ENCODE assay signal across 7 cellular contexts in genomic region chr19:11355160-11356073, GRCh38. TPM values are rescaled to one million over a fixed set of nuclear protein-coding genes. Genes with fewer than 3 reads are reported as not detected.
A peak's percentile ranks its signal among the peaks of the same experiment; 100 is the strongest.
DNase-seq lines count a peak whose midpoint lies in the region; ATAC-seq and TF ChIP-seq lines count a peak whose summit lies in the region.

A gene with protein sequence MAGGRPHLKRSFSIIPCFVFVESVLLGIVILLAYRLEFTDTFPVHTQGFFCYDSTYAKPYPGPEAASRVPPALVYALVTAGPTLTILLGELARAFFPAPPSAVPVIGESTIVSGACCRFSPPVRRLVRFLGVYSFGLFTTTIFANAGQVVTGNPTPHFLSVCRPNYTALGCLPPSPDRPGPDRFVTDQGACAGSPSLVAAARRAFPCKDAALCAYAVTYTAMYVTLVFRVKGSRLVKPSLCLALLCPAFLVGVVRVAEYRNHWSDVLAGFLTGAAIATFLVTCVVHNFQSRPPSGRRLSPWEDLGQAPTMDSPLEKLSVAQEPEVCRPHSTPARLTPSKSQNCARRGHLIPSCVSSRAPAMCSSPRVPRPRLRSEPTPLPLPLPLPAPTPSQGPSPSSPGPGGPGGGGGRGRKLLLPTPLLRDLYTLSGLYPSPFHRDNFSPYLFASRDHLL (plus strand): TSS chr19:11355432. CDS start chr19:11357674, 2,242 bp downstream.

- 4% methylated on average over 55 of the region's 62 CpGs for WGBS in prostate gland
- WGBS in upper lobe of left lung, 2 donors, result 3 to 5% methylated on average over 6 to 39 of the region's 62 CpGs

- TF ChIP-seq CTCF in prostate gland (IDR thresholded peaks at IDR 0.05), result no peak
- TF ChIP-seq CTCF in upper lobe of left lung (IDR thresholded peaks at IDR 0.05), result peak in 1 of 6 experiments; percentile 4

- H3K27ac ChIP-seq in angular gyrus (ENCODE audit: low read depth, low read length), result peak within 1 kb of the TSS; percentile 56
- H3K27ac ChIP-seq in prostate gland, result peak within 1 kb of the TSS; percentile 66 to 72
- peak within 1 kb of the TSS; percentile 56 to 96 (median 80) for H3K27ac ChIP-seq in upper lobe of left lung

- ATAC-seq in left ventricle myocardium superior (peak; percentile 97), upper lobe of left lung (ENCODE audit: low FRiP score in 2 of 2) (peak; percentile 93 to 98)

- intact Hi-C loops in left ventricle myocardium superior (cut with micrococcal nuclease) (no loop called here), prostate gland (cut with DNase I) (no loop called here)

- H3K9me3 ChIP-seq in prostate gland, result no peaks in the 10 kb centered on the region
- H3K9me3 ChIP-seq in upper lobe of left lung, result no peaks in the 10 kb centered on the region

- H3K36me3 ChIP-seq in prostate gland (no peaks in the 10 kb centered on the region), upper lobe of left lung (peaks cover 0 to 18% (median 7%) of the 10 kb centered on the region in 4 donors)

- no peak for TF ChIP-seq EP300 in upper lobe of left lung (IDR thresholded peaks at IDR 0.05)

- H3K27me3 ChIP-seq in prostate gland (replicated peaks; ENCODE audit: insufficient read depth), result no peaks in the 10 kb centered on the region
- H3K27me3 ChIP-seq in upper lobe of left lung, result no peaks in the 10 kb centered on the region

- TF ChIP-seq POLR2A in GM18526 (IDR thresholded peaks at IDR 0.05; ENCODE audit: extremely low read depth, insufficient read length) (peak; percentile 30), prostate gland (IDR thresholded peaks at IDR 0.05) (peak; percentile 75), upper lobe of left lung (IDR thresholded peaks at IDR 0.05) (peak in 2 of 4 donors; percentile 34 to 76)

- DNase-seq in NCI-H1436 treated with DMSO at 0.1 percent for 48 hours (lab: John Stamatoyannopoulos, UW) (peak; percentile 37), T-helper 22 cell (ENCODE audit: low read depth) (peak; percentile 72), left ventricle myocardium superior (peak; percentile 97), prostate gland (ENCODE audit: low spot score) (peak; percentile 87), upper lobe of left lung (peak; percentile 95 to 97)

- peak within 1 kb of the TSS; percentile 61 to 81 for H3K4me3 ChIP-seq in prostate gland
- H3K4me3 ChIP-seq in upper lobe of left lung, result peak within 1 kb of the TSS; percentile 27 to 67 (median 66)

- H3K4me1 ChIP-seq in prostate gland (replicated peaks) (no peaks in the 10 kb centered on the region), upper lobe of left lung (peaks cover 6 to 26% (median 13%) of the 10 kb centered on the region in 4 donors)

RNA-seq across cellular contexts. Expression of the gene that starts here (rescaled TPM):
- total RNA-seq in left ventricle myocardium superior (17.7 TPM), prostate gland (10 to 100 TPM; 33.9 to 86.1 TPM), upper lobe of left lung (10 to 100 TPM; 10.8 to 53.8 (median 26.0) TPM)

Comparison
In these comparisons a context has a peak if more than half of its experiments do, and no peak if none do; other contexts are left out.
1. Peak in every context shown above with its lines: DNase-seq, ATAC-seq, H3K4me3 ChIP-seq and H3K27ac ChIP-seq.
2. DNase-seq: peak in every context shown above with its lines; median percentile 97 in left ventricle myocardium superior; 96 in upper lobe of left lung; 87 in prostate gland; 72 in T-helper 22 cell; 37 in NCI-H1436 treated with DMSO at 0.1 percent for 48 hours.